Comparison of ENCODE assay signal across 8 cellular contexts in genomic region chr11:10751581-10751940, GRCh38.
DNase-seq lines count a peak whose midpoint lies in the region; ATAC-seq and TF ChIP-seq lines count a peak whose summit lies in the region.

No MANE protein-coding gene starts in this region.

- peak overlapping the region; percentile 95 for H3K27ac Mint-ChIP-seq in stimulated activated naive B cell treated with anti-CD40 and anti-IgM and Interleukin-4, amounts not matched to agents 10 μg/mL and 1 μg/mL and 100 μg/mL, for 72 hours

- DNase-seq in adipocyte (ENCODE audit: low read depth): peak; percentile 39
- no peak for DNase-seq in stimulated activated naive B cell treated with anti-CD40 and anti-IgM and Interleukin-4, amounts not matched to agents 10 μg/mL and 1 μg/mL and 100 μg/mL, for 72 hours
- no peak for DNase-seq in activated gamma-delta T cell (lab: John Stamatoyannopoulos, UW)
- DNase-seq in globus pallidus (ENCODE audit: low spot score): no peak
- no peak for DNase-seq in GM10266 (ENCODE audit: extremely low spot score)

- H3K4me1 Mint-ChIP-seq in stimulated activated naive B cell treated with anti-CD40 and anti-IgM and Interleukin-4, amounts not matched to agents 10 μg/mL and 1 μg/mL and 100 μg/mL, for 72 hours: peaks cover 6 to 7% of the 10 kb centered on the region in 2 donors

- H3K4me1 ChIP-seq in adipocyte (ENCODE audit: control insufficient read depth, insufficient read depth, low read length): peaks cover 21% of the 10 kb centered on the region

- H3K9me3 ChIP-seq in adipocyte (ENCODE audit: control insufficient read depth, low read length): no peaks in the 10 kb centered on the region
- no peaks in the 10 kb centered on the region for H3K9me3 ChIP-seq in iPS-18c (ENCODE audit: control insufficient read depth, insufficient read depth, low read length)

- ATAC-seq in GM18858 (IDR thresholded peaks at IDR 0.05; ENCODE audit: unreplicated experiment) (peak; percentile 11), HG03039 (IDR thresholded peaks at IDR 0.05; ENCODE audit: unreplicated experiment) (peak; percentile 11)
- peak; percentile 25 to 35 for ATAC-seq in stimulated activated naive B cell treated with anti-CD40 and anti-IgM and Interleukin-4, amounts not matched to agents 10 μg/mL and 1 μg/mL and 100 μg/mL, for 72 hours (replicated peaks)

- TF ChIP-seq CTCF in GM10266 (IDR thresholded peaks at IDR 0.05; ENCODE audit: control insufficient read depth, insufficient read depth, low read depth, missing control alignments): no peak

- peak overlapping the region; percentile 98 for H3K9ac ChIP-seq in adipocyte (ENCODE audit: low read length)

- H3K27me3 Mint-ChIP-seq in stimulated activated naive B cell treated with anti-CD40 and anti-IgM and Interleukin-4, amounts not matched to agents 10 μg/mL and 1 μg/mL and 100 μg/mL, for 72 hours: no peaks in the 10 kb centered on the region

- H3K4me3 ChIP-seq in adipocyte (ENCODE audit: low read length): peak overlapping the region; percentile 93
- H3K4me3 ChIP-seq in iPS-18c (ENCODE audit: insufficient read depth, low read depth, low read length): peak overlapping the region; percentile 96

- peaks cover 34% of the 10 kb centered on the region for H3K36me3 ChIP-seq in adipocyte (ENCODE audit: control insufficient read depth, insufficient read depth, low read length, severe bottlenecking)

- peak overlapping the region; percentile 92 to 94 for H3K4me3 Mint-ChIP-seq in stimulated activated naive B cell treated with anti-CD40 and anti-IgM and Interleukin-4, amounts not matched to agents 10 μg/mL and 1 μg/mL and 100 μg/mL, for 72 hours

- H3K9me3 Mint-ChIP-seq in stimulated activated naive B cell treated with anti-CD40 and anti-IgM and Interleukin-4, amounts not matched to agents 10 μg/mL and 1 μg/mL and 100 μg/mL, for 72 hours: no peaks in the 10 kb centered on the region

- no peaks in the 10 kb centered on the region for H3K27me3 ChIP-seq in adipocyte (replicated peaks; ENCODE audit: control insufficient read depth, insufficient read depth, low read length)

- H3K36me3 Mint-ChIP-seq in stimulated activated naive B cell treated with anti-CD40 and anti-IgM and Interleukin-4, amounts not matched to agents 10 μg/mL and 1 μg/mL and 100 μg/mL, for 72 hours: peaks cover 8 to 10% of the 10 kb centered on the region in 2 donors
